29 cellular contexts compared by ENCODE assay signal in genomic region chr15:68582236-68582635, GRCh38. TPM values are rescaled to one million over a fixed set of nuclear protein-coding genes. Genes with fewer than 3 reads are reported as not detected.
A peak's percentile ranks its signal among the peaks of the same experiment; 100 is the strongest.
DNase-seq lines count a peak whose midpoint lies in the region; ATAC-seq and TF ChIP-seq lines count a peak whose summit lies in the region.
"Had no signal": no experiment of that assay in that cellular context is flagged by ENCODE, and none has a peak within 500 bp of the region (broad histone marks: within the 10 kb centered on the region; RNA-seq: fewer than 3 reads in every experiment).

No MANE protein-coding gene starts in this region.

- H3K4me1 ChIP-seq in right atrium auricular region, result peaks cover 0 to 55% of the 10 kb centered on the region in 2 donors
- peaks cover 11 to 84% (median 41%) of the 10 kb centered on the region in 9 donors for H3K4me1 ChIP-seq in heart right ventricle
- H3K4me1 ChIP-seq in neural progenitor cell, result peaks cover 41% of the 10 kb centered on the region
- peaks cover 9 to 13% of the 10 kb centered on the region in 2 donors for H3K4me1 ChIP-seq in uterus

- no peak overlapping the region for H3K4me2 ChIP-seq in neural progenitor cell

- WGBS in heart right ventricle, 2 donors, result 71 to 74% methylated on average over 4 of the region's 4 CpGs
- WGBS in lower leg skin, 2 donors, result 68 to 71% methylated on average over 4 of the region's 4 CpGs

- H3K9me3 Mint-ChIP-seq in neural progenitor cell, result no peaks in the 10 kb centered on the region
- H3K9me3 Mint-ChIP-seq: CD8-positive, alpha-beta T cell; memory B cell; stimulated activated effector memory CD8-positive, alpha-beta T cell treated with anti-CD3 and anti-CD28 coated beads, Interleukin-12 subunit alpha, Interleukin-12 subunit beta, amount 100 ng/mL, for 72 hours had no signal

- intact Hi-C loops in heart right ventricle (cut with DNase I), result loop anchor here in 1 of 10 donors (5.0 kb wide), 1 partner anchor 45 kb away; no protein-coding TSS in a partner anchor
- intact Hi-C loops in uterus (cut with DNase I; ENCODE audit: low total_unique reads), result no loop called here
- intact Hi-C loops in lower leg skin (cut with DNase I; ENCODE audit: low total_unique reads), result no loop called here

- H3K36me3 ChIP-seq in right atrium auricular region, result no peaks in the 10 kb centered on the region
- H3K36me3 ChIP-seq in heart right ventricle, result no peaks in the 10 kb centered on the region
- no peaks in the 10 kb centered on the region for H3K36me3 ChIP-seq in neural progenitor cell
- no peaks in the 10 kb centered on the region for H3K36me3 ChIP-seq in uterus
- H3K36me3 ChIP-seq: cardiac muscle cell, esophagus muscularis mucosa, Peyer's patch had no signal

- TF ChIP-seq CTCF in right atrium auricular region (IDR thresholded peaks at IDR 0.05) (no peak), heart right ventricle (IDR thresholded peaks at IDR 0.05) (no peak), neural progenitor cell (IDR thresholded peaks at IDR 0.05) (no peak), uterus (IDR thresholded peaks at IDR 0.05) (no peak), lower leg skin (IDR thresholded peaks at IDR 0.05) (no peak)

- H3K27me3 Mint-ChIP-seq in neural progenitor cell (ENCODE audit: insufficient read depth, low read depth), result peaks cover 9% of the 10 kb centered on the region

- no peak overlapping the region for H3K4me3 Mint-ChIP-seq in neural progenitor cell
- H3K4me3 Mint-ChIP-seq: activated CD8-positive, alpha-beta T cell treated with anti-CD3 and anti-CD28 coated beads, Interleukin-2, amount 10 ng/mL, durations not matched to agents 7 days and 5 days; CD8-positive, alpha-beta T cell; memory B cell; stimulated activated effector memory CD8-positive, alpha-beta T cell treated with anti-CD3 and anti-CD28 coated beads, Interleukin-12 subunit alpha, Interleukin-12 subunit beta, amount 100 ng/mL, for 72 hours had no signal

- no peak for ATAC-seq in heart right ventricle
- ATAC-seq: activated CD8-positive, alpha-beta T cell treated with anti-CD3 and anti-CD28 coated beads, Interleukin-2, amount 10 ng/mL, durations not matched to agents 7 days and 5 days; CD8-positive, alpha-beta T cell; foreskin keratinocyte; left colon; psoas muscle; stimulated activated effector memory CD8-positive, alpha-beta T cell treated with anti-CD3 and anti-CD28 coated beads, Interleukin-12 subunit alpha, Interleukin-12 subunit beta, amount 100 ng/mL, for 72 hours had no signal

- no peak overlapping the region for H3K9ac ChIP-seq in neural progenitor cell

- peaks cover 35% of the 10 kb centered on the region for H3F3A ChIP-seq in neural progenitor cell (ENCODE audit: low read depth)

- H2AFZ ChIP-seq in neural progenitor cell (replicated peaks), result no peak overlapping the region

- H4K20me1 ChIP-seq in neural progenitor cell (ENCODE audit: low read depth), result peaks cover 12% of the 10 kb centered on the region

- no peaks in the 10 kb centered on the region for H3K79me2 ChIP-seq in neural progenitor cell (ENCODE audit: low read depth)

- H3K36me3 Mint-ChIP-seq in neural progenitor cell, result no peaks in the 10 kb centered on the region
- H3K36me3 Mint-ChIP-seq: CD8-positive, alpha-beta T cell; memory B cell had no signal

- H3K4me1 Mint-ChIP-seq in neural progenitor cell, result peaks cover 68% of the 10 kb centered on the region

- H3K27ac ChIP-seq in right atrium auricular region (peak overlapping the region; percentile 24 to 40), heart right ventricle (peak overlapping the region in 3 of 10 donors; percentile 9 to 92 (median 23)), cingulate gyrus (ENCODE audit: low read depth, low read length) (peak overlapping the region; percentile 7), neural progenitor cell (no peak overlapping the region), uterus (peak overlapping the region; percentile 10 to 90)
- H3K27ac ChIP-seq: cardiac muscle cell, foreskin keratinocyte, Peyer's patch, psoas muscle had no signal

- no peak overlapping the region for H3K4me3 ChIP-seq in right atrium auricular region
- H3K4me3 ChIP-seq in heart right ventricle, result no peak overlapping the region
- H3K4me3 ChIP-seq in neural progenitor cell, result no peak overlapping the region
- no peak overlapping the region for H3K4me3 ChIP-seq in uterus
- H3K4me3 ChIP-seq in lower leg skin (ENCODE audit: low read depth, poor library complexity, severe bottlenecking), result no peak overlapping the region
- H3K4me3 ChIP-seq: cardiac muscle cell, esophagus muscularis mucosa, Peyer's patch, psoas muscle had no signal

- no peaks in the 10 kb centered on the region for H3K27me3 ChIP-seq in right atrium auricular region
- peaks cover 0 to 26% (median 0%) of the 10 kb centered on the region in 7 donors for H3K27me3 ChIP-seq in heart right ventricle
- H3K27me3 ChIP-seq in neural progenitor cell, result peaks cover 20% of the 10 kb centered on the region
- H3K27me3 ChIP-seq in uterus, result no peaks in the 10 kb centered on the region

- TF ChIP-seq POLR2A in uterus (IDR thresholded peaks at IDR 0.05) (no peak), lower leg skin (IDR thresholded peaks at IDR 0.05) (no peak)

- DNase-seq in right atrium auricular region (ENCODE audit: low spot score) (no peak), heart right ventricle (no peak), neural progenitor cell (ENCODE audit: low spot score) (no peak), uterus (no peak), SIG-M5 (lab: John Stamatoyannopoulos, UW) (no peak), lower leg skin (ENCODE audit: low spot score in 2 of 2) (no peak)
- DNase-seq in activated CD4-positive, alpha-beta T cell treated with anti-CD3 and anti-CD28 coated beads, Interleukin-2, amount 50 U/mL, for 48 hours, result no peak
- DNase-seq: activated CD8-positive, alpha-beta T cell treated with anti-CD3 and anti-CD28 coated beads, Interleukin-2, amount 10 ng/mL, durations not matched to agents 7 days and 5 days; activated naive CD4-positive, alpha-beta T cell treated with anti-CD3 and anti-CD28 coated beads, Interleukin-2, amount 50 U/mL, for 16 hours; anterior cingulate cortex; CD8-positive, alpha-beta T cell; dermis blood vessel endothelial cell; foreskin keratinocyte; HCEC 1CT; left colon; NCI-H1417; NCI-H2081; NCI-H226; NCI-H69; psoas muscle; SHP77 treated with DMSO at 0.1 percent for 48 hours; stimulated activated CD4-positive, alpha-beta T cell treated with anti-CD3 and anti-CD28 coated beads, Interleukin-15, amount 100 ng/mL, for 24 hours had no signal

- H3K9me3 ChIP-seq in right atrium auricular region, result no peaks in the 10 kb centered on the region
- no peaks in the 10 kb centered on the region for H3K9me3 ChIP-seq in heart right ventricle
- no peaks in the 10 kb centered on the region for H3K9me3 ChIP-seq in neural progenitor cell (ENCODE audit: low read depth)
- H3K9me3 ChIP-seq in uterus, result no peaks in the 10 kb centered on the region
- H3K9me3 ChIP-seq: esophagus muscularis mucosa, Peyer's patch, psoas muscle had no signal

- H3K27ac Mint-ChIP-seq in neural progenitor cell, result peak overlapping the region; percentile 78
- H3K27ac Mint-ChIP-seq: activated CD8-positive, alpha-beta T cell treated with anti-CD3 and anti-CD28 coated beads, Interleukin-2, amount 10 ng/mL, durations not matched to agents 7 days and 5 days; CD8-positive, alpha-beta T cell; memory B cell; stimulated activated effector memory CD8-positive, alpha-beta T cell treated with anti-CD3 and anti-CD28 coated beads, Interleukin-12 subunit alpha, Interleukin-12 subunit beta, amount 100 ng/mL, for 72 hours had no signal

RNA-seq across cellular contexts. Expression of gene CORO2B, which starts 3.4 kb away (rescaled TPM):
- total RNA-seq in right atrium auricular region (1 to 10 TPM; 6.0 to 9.7 TPM), heart right ventricle (1 to 10 TPM; 2.6 to 8.1 (median 4.5) TPM), neural progenitor cell (ENCODE audit: low replicate concordance) (1.0 and 3.3 TPM in 2 replicates), uterus (10 to 100 TPM in 1 of 4 donors, 1 to 10 TPM in 3; 1.3 to 18.2 (median 7.0) TPM), lower leg skin (1 to 10 TPM in 3 of 4 donors, under 1 TPM in 1; 0.80 to 4.5 (median 2.3) TPM)
- 1 to 10 TPM; 7.1 to 7.6 TPM for polyA plus RNA-seq in heart right ventricle
- total RNA-seq: activated CD8-positive, alpha-beta T cell treated with anti-CD3 and anti-CD28 coated beads, Interleukin-2, amount 10 ng/mL, durations not matched to agents 7 days and 5 days; T-helper 2 cell treated with Interferon-gamma antibody and Interleukin-4, amounts not matched to agents 100 ng/mL and 5 ng/mL, for 36 hours had no signal
